Comparison of ENCODE assay signal across 1 cellular context in genomic region chr1:36095760-36096405, GRCh38.
TF ChIP-seq lines count a peak whose summit lies in the region.

No MANE protein-coding gene starts in this region.

TF ChIP-seq in IMR-90, 13 proteins besides CTCF, POLR2A, EP300 and RAD21:
- TF ChIP-seq NFE2L2 (IDR thresholded peaks at IDR 0.05; ENCODE audit: low read depth, low read length) (no peak), ELK1 (IDR thresholded peaks at IDR 0.05; ENCODE audit: borderline replicate concordance, low read depth, low read length) (no peak), USF2 (IDR thresholded peaks at IDR 0.05; ENCODE audit: low read depth, low read length) (no peak), SMC3 (IDR thresholded peaks at IDR 0.05; ENCODE audit: low read depth, low read length) (no peak)
